In genomic region chr17:28492352-28493310, GRCh38 we compare ENCODE assay signal across 24 cellular contexts. TPM values are rescaled to one million over a fixed set of nuclear protein-coding genes. Genes with fewer than 3 reads are reported as not detected.
DNase-seq lines count a peak whose midpoint lies in the region; ATAC-seq and TF ChIP-seq lines count a peak whose summit lies in the region.
"Had no signal": no experiment of that assay in that cellular context is flagged by ENCODE, and none has a peak within 500 bp of the region (broad histone marks: within the 10 kb centered on the region; RNA-seq: fewer than 3 reads in every experiment).

No MANE protein-coding gene starts in this region.

- H2AFZ ChIP-seq in mammary epithelial cell (ENCODE audit: low read depth, low read length), result peak overlapping the region; percentile 31

- H3K79me2 ChIP-seq in mammary epithelial cell (ENCODE audit: insufficient read depth, low read length), result no peaks in the 10 kb centered on the region

- TF ChIP-seq CTCF in mammary epithelial cell (conservative IDR thresholded peaks at IDR 0.05 in 1 of 2, IDR thresholded peaks at IDR 0.05 in 1 of 2; ENCODE audit: extremely low read depth in 1 of 2, insufficient read depth in 1 of 2, low read depth in 1 of 2, low read length in 2 of 2), result peak in 1 of 2 donors; percentile 66

- H3K36me3 ChIP-seq in BLaER1 treated with 17β-estradiol and CSF1 and Interleukin-3, amounts not matched to agents 10 nM and 100 nM, result no peaks in the 10 kb centered on the region
- H3K36me3 ChIP-seq in mammary epithelial cell (ENCODE audit: insufficient read depth, low read length), result no peaks in the 10 kb centered on the region
- H3K36me3 ChIP-seq: brain microvascular endothelial cell, stomach had no signal

- H3K27me3 ChIP-seq in BLaER1 treated with 17β-estradiol and CSF1 and Interleukin-3, amounts not matched to agents 10 nM and 100 nM, result no peaks in the 10 kb centered on the region
- H3K27me3 ChIP-seq in mammary epithelial cell (ENCODE audit: insufficient read depth, low read length), result no peaks in the 10 kb centered on the region
- H3K27me3 ChIP-seq: brain microvascular endothelial cell had no signal

- no peaks in the 10 kb centered on the region for H3K9me3 ChIP-seq in BLaER1 treated with 17β-estradiol and CSF1 and Interleukin-3, amounts not matched to agents 10 nM and 100 nM (replicated peaks in 1 of 11)
- H3K9me3 ChIP-seq in mammary epithelial cell (replicated peaks; ENCODE audit: insufficient read depth, low read length), result no peaks in the 10 kb centered on the region
- H3K9me3 ChIP-seq: stomach had no signal

- WGBS in mammary epithelial cell (ENCODE audit: low coverage, missing lambda C conversion rate), result 0% methylated on average over 3 of the region's 4 CpGs

- peak overlapping the region in 7 of 11 experiments; percentile 7 to 59 (median 25); a peak in 7 of 22 replicates for H3K9ac ChIP-seq in BLaER1 treated with 17β-estradiol and CSF1 and Interleukin-3, amounts not matched to agents 10 nM and 100 nM
- no peak overlapping the region for H3K9ac ChIP-seq in mammary epithelial cell (ENCODE audit: insufficient read depth, low read length)

- dilution Hi-C loops in mammary epithelial cell (cut with HindIII; ENCODE audit: low sequenced_read_pairs), result no loop called here

- peak; percentile 22 for DNase-seq in MV-4-11 (lab: John Stamatoyannopoulos, UW)
- DNase-seq in mammary epithelial cell, result peak; percentile 91
- peak; percentile 17 for DNase-seq in kidney tubule cell (ENCODE audit: low spot score)
- no peak for DNase-seq in NCI-H2107 treated with DMSO at 0.1 percent for 48 hours (lab: John Stamatoyannopoulos, UW; ENCODE audit: unreplicated experiment)
- DNase-seq: activated CD4-positive, alpha-beta memory T cell treated with anti-CD3 and anti-CD28 coated beads for 36 hours; activated naive CD8-positive, alpha-beta T cell treated with anti-CD3 and anti-CD28 coated beads for 36 hours; activated T-cell treated with anti-CD3 and anti-CD28 coated beads, Interleukin-2, amount 50 U/mL, for 4 hours; CD8-positive, alpha-beta memory T cell; hypothalamus; KG1; midbrain; NCI-H1105; NCI-H2227 treated with DMSO at 0.1 percent for 48 hours; Right ventricle myocardium superior; stomach; T-helper 1 cell had no signal

- in situ Hi-C loops in mammary epithelial cell (cut with MboI; ENCODE audit: low sequenced_read_pairs in 2 of 2), result loop anchor here in 1 of 2 donors (5.0 to 25.0 kb wide), 3 partner anchors 50 to 268 kb away; partner anchors contain the start of genes IFT20 and TNFAIP1

- no peak overlapping the region for H3K4me3 ChIP-seq in BLaER1 treated with 17β-estradiol and CSF1 and Interleukin-3, amounts not matched to agents 10 nM and 100 nM
- no peak overlapping the region for H3K4me3 ChIP-seq in mammary epithelial cell (replicated peaks in 1 of 3; ENCODE audit: insufficient read depth in 1 of 3, low read depth in 2 of 3, low read length in 3 of 3)
- H3K4me3 ChIP-seq: stomach had no signal

- BruUV-seq in mammary epithelial cell (replicated peaks; lab: Mats Ljungman, UMichigan), result no TSS peak

- ATAC-seq in HG02981 (IDR thresholded peaks at IDR 0.05; ENCODE audit: unreplicated experiment), result no peak
- ATAC-seq in GM18909 (IDR thresholded peaks at IDR 0.05; ENCODE audit: poor library complexity, unreplicated experiment), result no peak
- no peak for ATAC-seq in HG03095 (IDR thresholded peaks at IDR 0.05; ENCODE audit: unreplicated experiment)
- ATAC-seq: activated T-cell treated with anti-CD3 and anti-CD28 coated beads, Interleukin-2, amount 50 U/mL, for 4 hours had no signal

- peak overlapping the region; percentile 39 to 84 (median 69) for H3K4me2 ChIP-seq in BLaER1 treated with 17β-estradiol and CSF1 and Interleukin-3, amounts not matched to agents 10 nM and 100 nM
- H3K4me2 ChIP-seq in mammary epithelial cell (ENCODE audit: insufficient read depth, low read depth, low read length), result peak overlapping the region; percentile 31

- CTCF ChIA-PET in mammary epithelial cell (lab: Charles Lee; ENCODE audit: low non-redundant PET), result interaction anchor here (0.6 kb wide), 1 partner anchor 66 kb away, joined by 4 read pairs; no protein-coding TSS in a partner anchor

- H4K20me1 ChIP-seq in BLaER1 treated with 17β-estradiol and CSF1 and Interleukin-3, amounts not matched to agents 10 nM and 100 nM, result no peaks in the 10 kb centered on the region
- H4K20me1 ChIP-seq in mammary epithelial cell (ENCODE audit: insufficient read depth, low read length), result no peaks in the 10 kb centered on the region

- peak overlapping the region in 8 of 11 experiments; percentile 6 to 66 (median 52); a peak in 17 of 22 replicates for H3K27ac ChIP-seq in BLaER1 treated with 17β-estradiol and CSF1 and Interleukin-3, amounts not matched to agents 10 nM and 100 nM
- no peak overlapping the region for H3K27ac ChIP-seq in mammary epithelial cell (ENCODE audit: insufficient read depth, low read depth, low read length)
- H3K27ac ChIP-seq: brain microvascular endothelial cell, stomach had no signal

- peaks cover 8 to 69% (median 51%) of the 10 kb centered on the region in 10 experiments for H3K4me1 ChIP-seq in BLaER1 treated with 17β-estradiol and CSF1 and Interleukin-3, amounts not matched to agents 10 nM and 100 nM
- H3K4me1 ChIP-seq in mammary epithelial cell (ENCODE audit: insufficient read depth, low read length), result peaks cover 10% of the 10 kb centered on the region

- intact Hi-C loops in mammary epithelial cell (cut with micrococcal nuclease), result loop anchor here (1.0 to 5.0 kb wide), 8 partner anchors 75 to 600 kb away; partner anchors contain the start of genes LYRM9 and POLDIP2

RNA-seq across cellular contexts. Expression of gene FOXN1, which starts 13.5 kb away (rescaled TPM):
- total RNA-seq in mammary epithelial cell, result not detected
- polyA plus RNA-seq in mammary epithelial cell, result not detected
- polyA minus RNA-seq in mammary epithelial cell, result not detected
- total RNA-seq: activated CD4-positive, alpha-beta memory T cell treated with anti-CD3 and anti-CD28 coated beads for 36 hours; activated naive CD8-positive, alpha-beta T cell treated with anti-CD3 and anti-CD28 coated beads for 36 hours; activated T-cell treated with anti-CD3 and anti-CD28 coated beads, Interleukin-2, amount 50 U/mL, for 4 hours; CD8-positive, alpha-beta memory T cell; fibroblast of lung; Right ventricle myocardium superior had no signal
- polyA plus RNA-seq: AG04450; CD8-positive, alpha-beta memory T cell; fibroblast of lung had no signal

RNA-seq across cellular contexts. Expression of gene SLC13A2, which starts 19.2 kb away (rescaled TPM):
- not detected for total RNA-seq in mammary epithelial cell
- polyA plus RNA-seq in mammary epithelial cell, result not detected
- polyA minus RNA-seq in mammary epithelial cell, result not detected
- total RNA-seq: activated CD4-positive, alpha-beta memory T cell treated with anti-CD3 and anti-CD28 coated beads for 36 hours; activated naive CD8-positive, alpha-beta T cell treated with anti-CD3 and anti-CD28 coated beads for 36 hours; activated T-cell treated with anti-CD3 and anti-CD28 coated beads, Interleukin-2, amount 50 U/mL, for 4 hours; CD8-positive, alpha-beta memory T cell; fibroblast of lung; Right ventricle myocardium superior; urinary bladder had no signal
- polyA plus RNA-seq: AG04450; CD8-positive, alpha-beta memory T cell; fibroblast of lung had no signal

RNA-seq across cellular contexts. Expression of gene UNC119, which starts 59.8 kb away (rescaled TPM):
- total RNA-seq in mammary epithelial cell, result 10 to 100 TPM; 26.3 to 27.5 TPM
- 40.9 TPM for polyA plus RNA-seq in mammary epithelial cell
- 33.3 TPM for polyA minus RNA-seq in mammary epithelial cell
